Comparison of ENCODE assay signal across 1 cellular context in the genomic region with DNA sequence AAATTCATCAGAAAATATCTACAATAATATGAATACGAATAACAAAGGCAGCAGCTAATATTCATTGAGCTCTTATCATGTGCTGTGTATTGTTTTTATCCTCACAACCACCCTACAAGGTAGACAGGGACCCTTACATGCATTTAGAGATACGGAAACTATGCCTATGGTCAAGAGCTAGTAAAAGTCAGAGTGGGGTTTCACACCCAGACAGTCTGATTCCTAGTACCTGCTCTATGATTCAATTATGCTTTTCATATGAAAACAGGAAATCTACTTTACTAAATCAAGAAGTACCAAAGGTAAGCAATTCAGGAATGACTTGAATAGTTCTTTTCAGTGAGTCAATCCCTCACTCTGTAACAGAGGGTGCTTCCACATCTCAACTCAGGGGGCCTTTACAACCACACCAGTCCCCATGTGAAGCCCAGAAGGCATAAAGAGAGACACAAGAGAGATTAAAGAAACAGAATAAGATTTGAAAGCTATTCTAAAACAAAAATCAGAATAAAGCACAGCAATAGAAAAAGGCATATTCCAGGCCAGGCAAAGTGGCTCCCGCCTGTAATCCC.
TF ChIP-seq lines count a peak whose summit lies in the region.

No MANE protein-coding gene starts in this region.

TF ChIP-seq in HepG2, 621 proteins besides CTCF, POLR2A, EP300 and RAD21 (continued from another document):
- TF ChIP-seq SIN3A (IDR thresholded peaks at IDR 0.05; ENCODE audit: borderline replicate concordance, low read depth, low read length), result no peak
